36 cellular contexts compared by ENCODE assay signal in genomic region chr18:62098960-62099359, GRCh38.
"Had no signal": no experiment of that assay in that cellular context is flagged by ENCODE, and none has a peak within 500 bp of the region (broad histone marks: within the 10 kb centered on the region; RNA-seq: fewer than 3 reads in every experiment).

No MANE protein-coding gene starts in this region.

- H3K27ac ChIP-seq: adrenal gland, cardiac muscle cell, colonic mucosa, VCaP had no signal

- H3K27ac Mint-ChIP-seq: activated B cell treated with CpG ODN at 0.5 μM for 24 hours; activated CD4-positive, alpha-beta memory T cell treated with anti-CD3 and anti-CD28 coated beads for 36 hours; activated CD4-positive, alpha-beta T cell treated with anti-CD3 and anti-CD28 coated beads, Interleukin-2, amount 10 ng/mL, durations not matched to agents 24 days and 14 days; activated naive CD4-positive, alpha-beta T cell treated with anti-CD3 and anti-CD28 coated beads for 36 hours; activated naive CD4-positive, alpha-beta T cell treated with anti-CD3 and anti-CD28 coated beads, Interleukin-2, amount 50 U/mL, for 72 hours; activated naive CD8-positive, alpha-beta T cell treated with anti-CD3 and anti-CD28 coated beads for 36 hours; activated T-cell treated with anti-CD3 and anti-CD28 coated beads, Interleukin-2, amount 50 U/mL, for 72 hours; activated T-helper 1 cell treated with anti-CD3 and anti-CD28 coated beads, Interleukin-12 subunit alpha, Interleukin-12 subunit beta, Interleukin-2, Interleukin-4 antibody, amounts not matched to agents 30 ng/mL and 10 ng/mL and 1 ng/mL, durations not matched to agents 14 hours and 24 hours and 36 hours; activated T-helper 17 cell treated with anti-CD3 and anti-CD28 coated beads, Interleukin-2, amount 50 U/mL, for 72 hours; brain; T-helper 1 cell treated with Interleukin-12 subunit alpha and Interleukin-12 subunit beta and Interleukin-4 antibody, amounts not matched to agents 30 μg/mL and 1 μg/mL, for 36 hours; T-helper 2 cell treated with Interferon-gamma antibody and Interleukin-4, amounts not matched to agents 5 μg/mL and 100 μg/mL, for 36 hours had no signal

- H3K36me3 ChIP-seq: adrenal gland, cardiac muscle cell, colonic mucosa had no signal

- H3K4me1 Mint-ChIP-seq: activated B cell treated with CpG ODN at 0.5 μM for 24 hours; activated T-helper 17 cell treated with anti-CD3 and anti-CD28 coated beads, Interleukin-2, amount 50 U/mL, for 72 hours; brain; central memory CD8-positive, alpha-beta T cell had no signal

- H3K4me3 Mint-ChIP-seq: activated B cell treated with CpG ODN at 0.5 μM for 24 hours; activated CD4-positive, alpha-beta memory T cell treated with anti-CD3 and anti-CD28 coated beads for 36 hours; activated CD4-positive, alpha-beta T cell treated with anti-CD3 and anti-CD28 coated beads, Interleukin-2, amount 10 ng/mL, durations not matched to agents 24 days and 14 days; activated naive CD4-positive, alpha-beta T cell treated with anti-CD3 and anti-CD28 coated beads for 36 hours; activated naive CD8-positive, alpha-beta T cell treated with anti-CD3 and anti-CD28 coated beads for 36 hours; activated T-cell treated with anti-CD3 and anti-CD28 coated beads, Interleukin-2, amount 50 U/mL, for 4 hours; activated T-cell treated with anti-CD3 and anti-CD28 coated beads, Interleukin-2, amount 50 U/mL, for 72 hours; activated T-helper 1 cell treated with anti-CD3 and anti-CD28 coated beads, Interleukin-12 subunit alpha, Interleukin-12 subunit beta, Interleukin-2, Interleukin-4 antibody, amounts not matched to agents 30 ng/mL and 10 ng/mL and 1 ng/mL, durations not matched to agents 14 hours and 24 hours and 36 hours; activated T-helper 17 cell treated with anti-CD3 and anti-CD28 coated beads, Interleukin-2, amount 50 U/mL, for 72 hours; brain; central memory CD8-positive, alpha-beta T cell; T-helper 1 cell treated with Interleukin-12 subunit alpha and Interleukin-12 subunit beta and Interleukin-4 antibody, amounts not matched to agents 30 μg/mL and 1 μg/mL, for 36 hours; T-helper 2 cell treated with Interferon-gamma antibody and Interleukin-4, amounts not matched to agents 5 μg/mL and 100 μg/mL, for 36 hours had no signal

- FAIRE-seq: bronchial epithelial cell, TTC549 had no signal

- H3K27me3 ChIP-seq: adrenal gland, cardiac muscle cell, colonic mucosa had no signal

- H3K27me3 Mint-ChIP-seq: activated B cell treated with CpG ODN at 0.5 μM for 24 hours; activated CD4-positive, alpha-beta memory T cell treated with anti-CD3 and anti-CD28 coated beads for 36 hours; activated CD4-positive, alpha-beta T cell treated with anti-CD3 and anti-CD28 coated beads, Interleukin-2, amount 10 ng/mL, durations not matched to agents 24 days and 14 days; activated naive CD8-positive, alpha-beta T cell treated with anti-CD3 and anti-CD28 coated beads for 36 hours; activated T-helper 17 cell treated with anti-CD3 and anti-CD28 coated beads, Interleukin-2, amount 50 U/mL, for 72 hours; brain; central memory CD8-positive, alpha-beta T cell had no signal

- DNase-seq: activated B cell treated with CpG ODN at 0.5 μM for 24 hours; activated CD4-positive, alpha-beta memory T cell treated with anti-CD3 and anti-CD28 coated beads for 36 hours; activated CD4-positive, alpha-beta T cell treated with anti-CD3 and anti-CD28 coated beads for 4 hours; activated CD4-positive, alpha-beta T cell treated with anti-CD3 and anti-CD28 coated beads, Interleukin-2, amount 10 ng/mL, durations not matched to agents 24 days and 14 days; activated CD4-positive, alpha-beta T cell treated with anti-CD3 and anti-CD28 coated beads, Interleukin-2, amount 50 U/mL, for 1 hour; activated CD4-positive, alpha-beta T cell treated with anti-CD3 and anti-CD28 coated beads, Interleukin-2, amount 50 U/mL, for 4 hours; activated CD4-positive, CD25-positive, alpha-beta regulatory T cell treated with anti-CD3 and anti-CD28 coated beads, Interleukin-2, amount 50 U/mL, for 72 hours; activated CD8-positive, alpha-beta memory T cell treated with anti-CD3 and anti-CD28 coated beads, Interleukin-2, amount 50 U/mL, for 4 hours; activated effector memory CD4-positive, alpha-beta T cell treated with anti-CD3 and anti-CD28 coated beads, Interleukin-2, amount 50 U/mL, for 16 hours; activated gamma-delta T cell treated with Interleukin-2 at 50 U/mL for 16 hours; activated naive CD4-positive, alpha-beta T cell; activated naive CD4-positive, alpha-beta T cell treated with anti-CD3 and anti-CD28 coated beads for 36 hours; activated naive CD4-positive, alpha-beta T cell treated with anti-CD3 and anti-CD28 coated beads, Interleukin-2, amount 50 U/mL, for 16 hours; activated naive CD8-positive, alpha-beta T cell treated with anti-CD3 and anti-CD28 coated beads for 36 hours; activated T-cell treated with anti-CD3 and anti-CD28 coated beads for 4 hours; activated T-cell treated with anti-CD3 and anti-CD28 coated beads, Interleukin-2, amount 50 U/mL, for 1 hour; activated T-cell treated with anti-CD3 and anti-CD28 coated beads, Interleukin-2, amount 50 U/mL, for 4 hours; activated T-cell treated with anti-CD3 and anti-CD28 coated beads, Interleukin-2, amount 50 U/mL, for 72 hours; adrenal gland; amniotic stem cell; aorta; cerebellar nuclear complex; colonic mucosa; T-helper 2 cell; T-helper 9 cell had no signal

- ATAC-seq: activated naive CD4-positive, alpha-beta T cell treated with anti-CD3 and anti-CD28 coated beads, Interleukin-2, amount 50 U/mL, for 72 hours; activated T-cell treated with anti-CD3 and anti-CD28 coated beads, Interleukin-2, amount 50 U/mL, for 4 hours; activated T-cell treated with anti-CD3 and anti-CD28 coated beads, Interleukin-2, amount 50 U/mL, for 72 hours; activated T-helper 17 cell treated with anti-CD3 and anti-CD28 coated beads, Interleukin-2, amount 50 U/mL, for 72 hours had no signal

- H3K9me3 Mint-ChIP-seq: activated T-cell treated with anti-CD3 and anti-CD28 coated beads, Interleukin-2, amount 50 U/mL, for 4 hours; central memory CD8-positive, alpha-beta T cell had no signal

- H3K9me3 ChIP-seq: adrenal gland, colonic mucosa had no signal

- H3K4me1 ChIP-seq: adrenal gland, colonic mucosa had no signal

- H3K4me3 ChIP-seq: adrenal gland, cardiac muscle cell, colonic mucosa had no signal
